Comparison of ENCODE assay signal across 8 cellular contexts in the genomic region with DNA sequence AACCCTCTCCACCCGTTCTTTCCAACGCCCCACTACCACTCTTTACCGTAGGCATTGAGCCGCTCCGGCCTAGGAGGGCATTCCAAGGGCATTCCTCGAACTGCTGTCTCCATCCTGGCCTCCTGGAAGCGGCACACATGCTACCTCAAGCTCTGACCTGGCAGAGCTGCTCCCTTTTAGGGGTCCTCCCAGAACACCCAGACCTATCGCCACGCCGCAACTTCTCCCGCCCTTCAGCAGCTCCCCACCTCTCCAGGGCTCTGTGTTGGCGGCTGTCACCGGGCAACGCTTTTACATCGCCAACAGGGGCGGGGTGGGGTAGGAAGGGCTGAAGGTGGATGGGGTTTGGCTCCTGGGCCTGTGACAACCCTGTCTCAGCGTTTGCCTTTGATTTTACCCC. TPM values are rescaled to one million over a fixed set of nuclear protein-coding genes. Genes with fewer than 3 reads are reported as not detected.
DNase-seq lines count a peak whose midpoint lies in the region; ATAC-seq and TF ChIP-seq lines count a peak whose summit lies in the region.

No MANE protein-coding gene starts in this region.

- TF ChIP-seq CTCF in cardiac fibroblast (IDR thresholded peaks at IDR 0.05; ENCODE audit: low read depth, low read length) (no peak), upper lobe of left lung (IDR thresholded peaks at IDR 0.05) (no peak)

- peak overlapping the region; percentile 47 to 49 for H3K4me3 ChIP-seq in cardiac fibroblast (replicated peaks in 1 of 2; ENCODE audit: low read depth in 2 of 2, low read length in 2 of 2)
- H3K4me3 ChIP-seq in mesodermal cell (ENCODE audit: extremely low read depth, insufficient read depth, low read length, poor library complexity, severe bottlenecking) = peak overlapping the region; percentile 31
- H3K4me3 ChIP-seq in upper lobe of left lung = peak overlapping the region in 3 of 4 donors; percentile 49 to 53 (median 50)

- intact Hi-C loops in Right ventricle myocardium superior (cut with DNase I) (no loop called here), left cardiac atrium (cut with DNase I) (no loop called here)

- no peaks in the 10 kb centered on the region for H3K27me3 ChIP-seq in upper lobe of left lung

- no peak for TF ChIP-seq EP300 in upper lobe of left lung (IDR thresholded peaks at IDR 0.05)

- no peak for TF ChIP-seq POLR2A in upper lobe of left lung (IDR thresholded peaks at IDR 0.05)

- ATAC-seq in Right ventricle myocardium superior (ENCODE audit: poor library complexity) = peak; percentile 11
- ATAC-seq in left cardiac atrium = no peak
- ATAC-seq in upper lobe of left lung (ENCODE audit: low FRiP score in 2 of 2) = no peak
- ATAC-seq in GM19463 (IDR thresholded peaks at IDR 0.05; ENCODE audit: unreplicated experiment) = no peak

- H3K4me1 ChIP-seq in mesodermal cell (ENCODE audit: control insufficient read depth, insufficient read depth, low read length, poor library complexity, severe bottlenecking) (peaks cover 6% of the 10 kb centered on the region), upper lobe of left lung (peaks cover 23 to 33% (median 28%) of the 10 kb centered on the region in 4 donors)

- 33 to 59% methylated on average over 7 to 16 of the region's 17 CpGs for WGBS in mesodermal cell (ENCODE audit: insufficient coverage in 2 of 2), 2 experiments
- 42 to 49% methylated on average over 16 to 17 of the region's 17 CpGs for WGBS in upper lobe of left lung, 2 donors

- H3K9me3 ChIP-seq in mesodermal cell (ENCODE audit: control insufficient read depth, low read length) (no peaks in the 10 kb centered on the region), upper lobe of left lung (no peaks in the 10 kb centered on the region)

- H3K36me3 ChIP-seq in mesodermal cell (ENCODE audit: control insufficient read depth, insufficient read depth, low read length) = no peaks in the 10 kb centered on the region
- no peaks in the 10 kb centered on the region for H3K36me3 ChIP-seq in upper lobe of left lung

- no peak for DNase-seq in Right ventricle myocardium superior
- DNase-seq in left cardiac atrium = no peak
- no peak for DNase-seq in cardiac fibroblast (ENCODE audit: low read depth in 2 of 2)
- peak in 1 of 2 donors; percentile 15 for DNase-seq in upper lobe of left lung
- DNase-seq in HK-2 (ENCODE audit: unreplicated experiment) = no peak
- no peak for DNase-seq in HuH-7 (ENCODE audit: low spot score)

- no peak overlapping the region for H3K27ac ChIP-seq in mesodermal cell (ENCODE audit: low read depth, low read length, severe bottlenecking)
- H3K27ac ChIP-seq in upper lobe of left lung = peak overlapping the region in 1 of 4 donors; percentile 22

RNA-seq across cellular contexts. Expression of a gene that starts 4.6 kb away (rescaled TPM):
- total RNA-seq in Right ventricle myocardium superior (8.1 TPM), left cardiac atrium (1 to 10 TPM; 5.5 to 6.0 TPM), upper lobe of left lung (10 to 100 TPM in 2 of 6 donors, 1 to 10 TPM in 4; 2.1 to 11.6 (median 7.4) TPM)
- polyA plus RNA-seq in mesodermal cell (2013, experiment 1 of 2) = 4.1 TPM
- 2.8 TPM for polyA plus RNA-seq in mesodermal cell (2013, experiment 2 of 2)

RNA-seq across cellular contexts. Expression of a gene that starts 52.0 kb away (rescaled TPM):
- total RNA-seq in Right ventricle myocardium superior (17.7 TPM), left cardiac atrium (10 to 100 TPM; 15.8 to 22.4 TPM), upper lobe of left lung (10 to 100 TPM in 4 of 6 donors, 1 to 10 TPM in 2; 4.2 to 17.8 (median 11.2) TPM)
- polyA plus RNA-seq in mesodermal cell (2013, experiment 1 of 2) = 20.6 TPM
- polyA plus RNA-seq in mesodermal cell (2013, experiment 2 of 2) = 25.2 TPM

RNA-seq across cellular contexts. Expression of a gene that starts 52.3 kb away (rescaled TPM):
- total RNA-seq in Right ventricle myocardium superior = 0.56 TPM
- total RNA-seq in left cardiac atrium = under 1 TPM; 0.34 to 0.59 TPM
- 4.2 TPM for polyA plus RNA-seq in mesodermal cell (2013, experiment 1 of 2)
- 3.6 TPM for polyA plus RNA-seq in mesodermal cell (2013, experiment 2 of 2)
- total RNA-seq in upper lobe of left lung = 1 to 10 TPM in 5 of 6 donors, under 1 TPM in 1; 0.72 to 3.2 (median 1.6) TPM
